8 cellular contexts compared by ENCODE assay signal in the genomic region with DNA sequence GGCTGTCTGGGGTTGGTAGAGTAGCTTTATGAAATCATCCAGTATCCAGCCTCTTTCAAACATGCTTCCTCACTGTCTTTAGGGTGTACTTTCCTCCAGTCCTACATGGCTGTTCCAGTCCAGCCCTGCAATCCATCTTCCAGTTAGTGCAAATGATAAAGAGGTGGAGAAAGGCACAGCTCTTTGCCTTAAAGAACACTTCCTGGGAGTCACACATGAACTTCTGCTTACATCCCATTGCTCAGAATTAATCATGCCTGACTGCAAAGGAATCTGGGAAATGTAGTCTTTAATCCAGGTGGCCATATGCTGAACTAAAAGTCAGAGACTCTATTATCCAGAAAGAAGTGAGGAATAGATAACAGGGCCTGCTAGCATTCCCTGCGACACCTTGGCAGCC.
DNase-seq lines count a peak whose midpoint lies in the region; ATAC-seq and TF ChIP-seq lines count a peak whose summit lies in the region.

No MANE protein-coding gene starts in this region.

- H3K4me3 Mint-ChIP-seq in mesothelial cell of epicardium, result no peak overlapping the region

- TF ChIP-seq CTCF in BJ (IDR thresholded peaks at IDR 0.05; ENCODE audit: insufficient read depth, low read depth, low read length), result no peak
- no peak for TF ChIP-seq CTCF in RWPE1 (conservative IDR thresholded peaks at IDR 0.05; ENCODE audit: low read depth)
- no peak for TF ChIP-seq CTCF in foreskin fibroblast (IDR thresholded peaks at IDR 0.05; ENCODE audit: low read depth, low read length)
- peak in 1 of 6 experiments; percentile 16 for TF ChIP-seq CTCF in thyroid gland (IDR thresholded peaks at IDR 0.05)
- TF ChIP-seq CTCF in mesothelial cell of epicardium (IDR thresholded peaks at IDR 0.05; ENCODE audit: unreplicated experiment), result no peak

- H3K27ac Mint-ChIP-seq in mesothelial cell of epicardium, result no peak overlapping the region

- intact Hi-C loops in thyroid gland (cut with DNase I), result no loop called here

- H3K4me1 ChIP-seq in thyroid gland, result peaks cover 32 to 33% of the 10 kb centered on the region in 2 donors

- H3K9me3 Mint-ChIP-seq in mesothelial cell of epicardium, result no peaks in the 10 kb centered on the region

- peak in 1 of 2 donors; percentile 48 for TF ChIP-seq POLR2A in thyroid gland (IDR thresholded peaks at IDR 0.05)

- peaks cover 19% of the 10 kb centered on the region for H3K4me1 Mint-ChIP-seq in mesothelial cell of epicardium

- H3K27ac ChIP-seq in RWPE1 (no peak overlapping the region), thyroid gland (peak overlapping the region; percentile 71 to 84 (median 74))

- no peak overlapping the region for H3K4me3 ChIP-seq in BJ (ENCODE audit: low read depth, low read length)
- H3K4me3 ChIP-seq in foreskin fibroblast (ENCODE audit: low read depth in 1 of 2, low read length in 2 of 2), result no peak overlapping the region
- H3K4me3 ChIP-seq in thyroid gland (replicated peaks in 1 of 3), result no peak overlapping the region

- POLR2A ChIA-PET in BJ (lab: Charles Lee) (no interaction called here), RWPE1 (lab: Yijun Ruan, JAX; ENCODE audit: low non-redundant PET) (no interaction called here)

- peaks cover 10% of the 10 kb centered on the region for H3K27me3 Mint-ChIP-seq in mesothelial cell of epicardium (ENCODE audit: low read depth)

- 71% methylated on average over 1 of the region's 1 CpG for WGBS in thyroid gland, 2 donors

- H3K36me3 ChIP-seq in BJ (ENCODE audit: control insufficient read depth, insufficient read depth, low read length) (no peaks in the 10 kb centered on the region), thyroid gland (no peaks in the 10 kb centered on the region)

- ATAC-seq in HG02759 (IDR thresholded peaks at IDR 0.05; ENCODE audit: unreplicated experiment), result peak; percentile 49

- DNase-seq in BJ (ENCODE audit: low read depth) (peak; percentile 4), RWPE1 (ENCODE audit: low spot score) (peak; percentile 58), foreskin fibroblast (peak; percentile 46 to 77), thyroid gland (no peak), mesothelial cell of epicardium (ENCODE audit: low spot score in 2 of 2, unreplicated experiment in 2 of 2) (no peak), NK-92 (lab: John Stamatoyannopoulos, UW; ENCODE audit: unreplicated experiment) (no peak)
- DNase-seq in central memory CD4-positive, alpha-beta T cell, result no peak

- no peaks in the 10 kb centered on the region for H3K36me3 Mint-ChIP-seq in mesothelial cell of epicardium

- CTCF ChIA-PET in BJ (lab: Yijun Ruan, JAX) (interaction anchor here (0.8 to 1.4 kb wide), 2 partner anchors 11 to 43 kb away, joined by 3 read pairs; no protein-coding TSS in a partner anchor), RWPE1 (lab: Yijun Ruan, JAX) (no interaction called here)

- no peaks in the 10 kb centered on the region for H3K9me3 ChIP-seq in thyroid gland

- H3K27me3 ChIP-seq in BJ (ENCODE audit: control insufficient read depth, insufficient read depth, low read length) (peaks cover 3% of the 10 kb centered on the region; the same call in 1 of the 2 replicates), thyroid gland (no peaks in the 10 kb centered on the region)

Comparison
In these comparisons a context has a peak if more than half of its experiments do, and no peak if none do; other contexts are left out.
1. DNase-seq: peak in BJ (single experiment), RWPE1 (single experiment) and foreskin fibroblast (2 of 2); none in thyroid gland (0 of 2), mesothelial cell of epicardium (0 of 2), central memory CD4-positive, alpha-beta T cell (single experiment) and NK-92 (single experiment).